Comparison of ENCODE assay signal across 22 cellular contexts in genomic region chr14:59026086-59026485, GRCh38.
"Had no signal": no experiment of that assay in that cellular context is flagged by ENCODE, and none has a peak within 500 bp of the region (broad histone marks: within the 10 kb centered on the region; RNA-seq: fewer than 3 reads in every experiment).

No MANE protein-coding gene starts in this region.

- H3K27ac Mint-ChIP-seq: endodermal cell; naive thymus-derived CD8-positive, alpha-beta T cell; stimulated activated naive B cell treated with anti-CD40 and anti-IgM and Interleukin-4, amounts not matched to agents 10 μg/mL and 1 μg/mL and 100 μg/mL, for 72 hours; stimulated activated naive CD8-positive, alpha-beta T cell treated with anti-CD3 and anti-CD28 coated beads, Interleukin-15, amount 100 ng/mL, for 72 hours had no signal

- H3K9me3 ChIP-seq: gastroesophageal sphincter, mucosa of descending colon, testis, tibial nerve had no signal

- H3K36me3 Mint-ChIP-seq: naive thymus-derived CD8-positive, alpha-beta T cell; stimulated activated naive B cell treated with anti-CD40 and anti-IgM and Interleukin-4, amounts not matched to agents 10 μg/mL and 1 μg/mL and 100 μg/mL, for 72 hours had no signal

- H3K4me3 ChIP-seq: coronary artery, gastroesophageal sphincter, mucosa of descending colon, skin epidermis, testis, tibial nerve had no signal

- H3K36me3 ChIP-seq: gastroesophageal sphincter, tibial nerve had no signal

- FAIRE-seq: endothelial cell of umbilical vein had no signal

- ATAC-seq: gastroesophageal sphincter; left lobe of liver; mucosa of descending colon; naive thymus-derived CD8-positive, alpha-beta T cell; sciatic nerve; stimulated activated naive B cell treated with anti-CD40 and anti-IgM and Interleukin-4, amounts not matched to agents 10 μg/mL and 1 μg/mL and 100 μg/mL, for 72 hours; stimulated activated naive CD8-positive, alpha-beta T cell treated with anti-CD3 and anti-CD28 coated beads, Interleukin-15, amount 100 ng/mL, for 72 hours had no signal

- H3K27me3 ChIP-seq: gastroesophageal sphincter, testis, tibial nerve had no signal

- H3K4me1 ChIP-seq: testis had no signal

- H3K4me3 Mint-ChIP-seq: endodermal cell; naive thymus-derived CD8-positive, alpha-beta T cell; neural crest cell; stimulated activated naive B cell treated with anti-CD40 and anti-IgM and Interleukin-4, amounts not matched to agents 10 μg/mL and 1 μg/mL and 100 μg/mL, for 72 hours; stimulated activated naive CD8-positive, alpha-beta T cell treated with anti-CD3 and anti-CD28 coated beads, Interleukin-15, amount 100 ng/mL, for 72 hours had no signal

- H3K9me3 Mint-ChIP-seq: endodermal cell; neural crest cell; stimulated activated naive B cell treated with anti-CD40 and anti-IgM and Interleukin-4, amounts not matched to agents 10 μg/mL and 1 μg/mL and 100 μg/mL, for 72 hours; stimulated activated naive CD8-positive, alpha-beta T cell treated with anti-CD3 and anti-CD28 coated beads, Interleukin-15, amount 100 ng/mL, for 72 hours had no signal

- H3K27ac ChIP-seq: coronary artery, gastroesophageal sphincter, skin epidermis, testis, tibial nerve had no signal

- DNase-seq: effector CD4-positive, alpha-beta T cell; endodermal cell; erythroblast; glutamatergic neuron; islet precursor cell; mammary epithelial cell; mucosa of descending colon; naive thymus-derived CD8-positive, alpha-beta T cell; posterior cingulate gyrus; stimulated activated CD4-positive, alpha-beta T cell treated with anti-CD3 and anti-CD28 coated beads, Interleukin-2, amount 100 ng/mL, for 24 hours; stimulated activated CD4-positive, alpha-beta T cell treated with anti-CD3 and anti-CD28 coated beads, Interleukin-4, amount 100 ng/mL, for 4 hours; stimulated activated naive B cell treated with anti-CD40 and anti-IgM and Interleukin-4, amounts not matched to agents 10 μg/mL and 1 μg/mL and 100 μg/mL, for 72 hours; stimulated activated naive CD8-positive, alpha-beta T cell treated with anti-CD3 and anti-CD28 coated beads, Interleukin-15, amount 100 ng/mL, for 72 hours; testis had no signal
